ENCODE assay signal across 15 cellular contexts in the genomic region with DNA sequence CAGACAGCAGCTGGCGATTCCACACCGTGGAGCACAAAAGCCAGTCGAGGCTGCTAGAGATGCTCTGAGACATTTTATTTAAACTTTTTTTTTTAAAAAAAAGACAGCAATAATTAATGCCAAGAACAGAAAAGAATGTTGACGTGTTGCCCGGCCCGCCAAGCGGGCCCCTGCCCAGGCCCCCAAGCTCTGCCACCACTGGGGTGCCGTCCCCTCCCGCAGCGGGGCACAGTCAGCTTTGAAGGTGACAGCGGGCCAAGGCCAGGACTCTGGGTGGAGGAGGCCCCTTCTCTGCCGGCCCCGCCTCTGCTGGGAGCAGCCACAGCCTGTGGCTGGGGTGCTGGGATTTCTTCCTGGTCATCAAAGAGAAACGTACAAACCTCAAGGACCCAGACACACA. TPM values are rescaled to one million over a fixed set of nuclear protein-coding genes. Genes with fewer than 3 reads are reported as not detected.
A peak's percentile ranks its signal among the peaks of the same experiment; 100 is the strongest.
DNase-seq lines count a peak whose midpoint lies in the region; ATAC-seq, FAIRE-seq and TF ChIP-seq lines count a peak whose summit lies in the region.
"Had no signal": no experiment of that assay in that cellular context is flagged by ENCODE, and none has a peak within 500 bp of the region (broad histone marks: within the 10 kb centered on the region; RNA-seq: fewer than 3 reads in every experiment).

No MANE protein-coding gene starts in this region.

- TF ChIP-seq POLR2A in K562 (conservative IDR thresholded peaks at IDR 0.05) (no peak), gastrocnemius medialis (IDR thresholded peaks at IDR 0.05) (no peak)

- H4K8ac ChIP-seq in trophoblast cell (ENCODE audit: low read depth, low read length) = no peak overlapping the region

- FAIRE-seq in K562 (lab: Jason Lieb, UNC) = no peak
- FAIRE-seq: A549 had no signal

- H2AFZ ChIP-seq in K562 (ENCODE audit: low read depth, low read length) = no peak overlapping the region
- no peak overlapping the region for H2AFZ ChIP-seq in trophoblast cell (ENCODE audit: insufficient read depth, low read length, poor library complexity)

- H3K27me3 Mint-ChIP-seq in CD4-positive, CD25-positive, alpha-beta regulatory T cell = no peaks in the 10 kb centered on the region

- POLR2A ChIA-PET in K562 (lab: Yijun Ruan, JAX) = interaction anchor here (0.7 to 1.0 kb wide), 3 partner anchors 9 to 181 kb away, joined by 3 read pairs; no protein-coding TSS in a partner anchor

- H3K79me1 ChIP-seq in trophoblast cell (ENCODE audit: low read length) = no peaks in the 10 kb centered on the region

- H3K4me3 ChIP-seq in BLaER1 treated with 17β-estradiol and CSF1 and Interleukin-3, amounts not matched to agents 10 nM and 100 nM = no peak overlapping the region
- no peak overlapping the region for H3K4me3 ChIP-seq in CD4-positive, CD25-positive, alpha-beta regulatory T cell (ENCODE audit: low read depth, low read length)
- H3K4me3 ChIP-seq in K562 (no peak overlapping the region), gastrocnemius medialis (no peak overlapping the region), trophoblast cell (ENCODE audit: low read depth, low read length) (no peak overlapping the region)
- H3K4me3 ChIP-seq: A549 had no signal

- H4K91ac ChIP-seq in trophoblast cell (ENCODE audit: low read depth, low read length) = no peak overlapping the region

- H3K14ac ChIP-seq in trophoblast cell (ENCODE audit: low read length) = no peak overlapping the region

- intact Hi-C loops in K562 (cut with micrococcal nuclease) = no loop called here
- intact Hi-C loops in gastrocnemius medialis (cut with DNase I; ENCODE audit: low total_unique reads) = no loop called here

- peak overlapping the region in 6 of 11 experiments; percentile 12 to 33 (median 19); a peak in 6 of 22 replicates for H3K9ac ChIP-seq in BLaER1 treated with 17β-estradiol and CSF1 and Interleukin-3, amounts not matched to agents 10 nM and 100 nM
- H3K9ac ChIP-seq in K562 (ENCODE audit: insufficient read depth in 1 of 2, low read depth in 2 of 2, low read length in 2 of 2) (peak overlapping the region in 1 of 2 experiments; percentile 20; a peak in 1 of 4 replicates), trophoblast cell (ENCODE audit: low read length) (no peak overlapping the region)

- H2BK12ac ChIP-seq in trophoblast cell (ENCODE audit: low read length) = no peak overlapping the region

- H3K27me3 ChIP-seq in BLaER1 treated with 17β-estradiol and CSF1 and Interleukin-3, amounts not matched to agents 10 nM and 100 nM = no peaks in the 10 kb centered on the region
- no peaks in the 10 kb centered on the region for H3K27me3 ChIP-seq in CD4-positive, CD25-positive, alpha-beta regulatory T cell (ENCODE audit: control insufficient read depth, insufficient read depth, low read length)
- H3K27me3 ChIP-seq in K562 (ENCODE audit: control insufficient read depth in 2 of 2, insufficient read depth in 2 of 2, low read length in 2 of 2) = no peaks in the 10 kb centered on the region
- no peaks in the 10 kb centered on the region for H3K27me3 ChIP-seq in gastrocnemius medialis
- no peaks in the 10 kb centered on the region for H3K27me3 ChIP-seq in trophoblast cell (ENCODE audit: insufficient read depth, low read length)

- peak overlapping the region in 5 of 11 experiments; percentile 5 to 100 (median 92); a peak in 3 of 22 replicates for H3K4me2 ChIP-seq in BLaER1 treated with 17β-estradiol and CSF1 and Interleukin-3, amounts not matched to agents 10 nM and 100 nM
- H3K4me2 ChIP-seq in K562 (ENCODE audit: insufficient read depth, low read length) = no peak overlapping the region
- H3K4me2 ChIP-seq in trophoblast cell (ENCODE audit: low read length) = no peak overlapping the region
- H3K4me2 ChIP-seq: A549 had no signal

- no peak overlapping the region for H3K18ac ChIP-seq in trophoblast cell (ENCODE audit: low read length)

- H3K9me3 Mint-ChIP-seq in CD4-positive, CD25-positive, alpha-beta regulatory T cell = peaks cover 0 to 2% (median 0%) of the 10 kb centered on the region in 7 donors

- CTCF ChIA-PET in K562 (lab: Yijun Ruan, JAX; ENCODE audit: low intra/inter-chr PET ratio) = no interaction called here

- H3K23ac ChIP-seq in trophoblast cell (ENCODE audit: low read length) = no peak overlapping the region

- no peak overlapping the region for H2BK5ac ChIP-seq in trophoblast cell (ENCODE audit: low read depth, low read length, poor library complexity)

- peaks cover 63 to 99% (median 80%) of the 10 kb centered on the region in 10 experiments for H3K4me1 ChIP-seq in BLaER1 treated with 17β-estradiol and CSF1 and Interleukin-3, amounts not matched to agents 10 nM and 100 nM
- peaks cover 69% of the 10 kb centered on the region for H3K4me1 ChIP-seq in CD4-positive, CD25-positive, alpha-beta regulatory T cell (ENCODE audit: control insufficient read depth, insufficient read depth, low read length, poor library complexity, severe bottlenecking)
- H3K4me1 ChIP-seq in K562 (replicated peaks in 1 of 2; ENCODE audit: control insufficient read depth in 2 of 2, insufficient read depth in 2 of 2, low read length in 2 of 2) (peaks cover 14 to 85% of the 10 kb centered on the region in 2 experiments), gastrocnemius medialis (peaks cover 10 to 12% of the 10 kb centered on the region in 2 donors), trophoblast cell (ENCODE audit: control insufficient read depth in 1 of 2, insufficient read depth in 2 of 2, low read length in 2 of 2) (no peaks in the 10 kb centered on the region)
- H3K4me1 ChIP-seq: A549 had no signal

- no peak for DNase-seq in CD4-positive, CD25-positive, alpha-beta regulatory T cell
- DNase-seq in K562 (ENCODE audit: extremely low read depth in 1 of 4, low spot score in 3 of 4) (no peak), gastrocnemius medialis (no peak), AML-193 (lab: John Stamatoyannopoulos, UW) (no peak), superior temporal gyrus (ENCODE audit: extremely low spot score) (no peak), trophoblast cell (no peak)
- DNase-seq: Calu3, DMS 273 treated with DMSO at 0.1 percent for 48 hours, IMR-90 had no signal

- 80% methylated on average over 13 of the region's 14 CpGs for WGBS in K562 (ENCODE audit: insufficient coverage, low coverage, missing lambda C conversion rate)
- no CpG with 5 or more reads among the region's 14 CpGs for WGBS in trophoblast cell (ENCODE audit: extremely low coverage, insufficient coverage, insufficient read length)

- TF ChIP-seq CTCF in K562 (IDR thresholded peaks at IDR 0.05 in 2 of 3, conservative IDR thresholded peaks at IDR 0.05 in 1 of 3; ENCODE audit: insufficient read depth in 2 of 3, low read depth in 1 of 3, low read length in 3 of 3) = no peak
- TF ChIP-seq CTCF in gastrocnemius medialis (IDR thresholded peaks at IDR 0.05 in 4 of 5, conservative IDR thresholded peaks at IDR 0.05 in 1 of 5) = no peak

- no peak overlapping the region for H2AK5ac ChIP-seq in trophoblast cell (ENCODE audit: low read length)

- no peaks in the 10 kb centered on the region for H3K9me1 ChIP-seq in K562 (ENCODE audit: control insufficient read depth, insufficient read depth, low read length)

- TF ChIP-seq RAD21 in K562 (CRISPR knock-in tag; conservative IDR thresholded peaks at IDR 0.05 in 1 of 2, IDR thresholded peaks at IDR 0.05 in 1 of 2) = no peak

- BruUV-seq in K562 (replicated peaks; lab: Mats Ljungman, UMichigan) = no TSS peak

- H4K20me1 ChIP-seq in BLaER1 treated with 17β-estradiol and CSF1 and Interleukin-3, amounts not matched to agents 10 nM and 100 nM = peaks cover 6 to 46% (median 15%) of the 10 kb centered on the region in 11 experiments; a peak in 14 of 22 replicates
- no peaks in the 10 kb centered on the region for H4K20me1 ChIP-seq in K562 (replicated peaks; ENCODE audit: control insufficient read depth, insufficient read depth, low read length)

- H3K27ac Mint-ChIP-seq in CD4-positive, CD25-positive, alpha-beta regulatory T cell = no peak overlapping the region

- H3K4ac ChIP-seq in trophoblast cell (ENCODE audit: low read depth, low read length) = no peak overlapping the region

- H3K36me3 Mint-ChIP-seq in CD4-positive, CD25-positive, alpha-beta regulatory T cell = peaks cover 3% of the 10 kb centered on the region

- H3K9me3 ChIP-seq in BLaER1 treated with 17β-estradiol and CSF1 and Interleukin-3, amounts not matched to agents 10 nM and 100 nM (replicated peaks in 1 of 11) = no peaks in the 10 kb centered on the region
- no peaks in the 10 kb centered on the region for H3K9me3 ChIP-seq in CD4-positive, CD25-positive, alpha-beta regulatory T cell (ENCODE audit: control insufficient read depth in 2 of 2, low read length in 2 of 2)
- no peaks in the 10 kb centered on the region for H3K9me3 ChIP-seq in K562 (replicated peaks; ENCODE audit: control insufficient read depth, insufficient read depth, low read depth, low read length)
- no peaks in the 10 kb centered on the region for H3K9me3 ChIP-seq in gastrocnemius medialis
- H3K9me3 ChIP-seq in trophoblast cell (ENCODE audit: insufficient read depth, low read depth, low read length) = peaks cover 2% of the 10 kb centered on the region
- H3K9me3 ChIP-seq: A549 had no signal

- no peak overlapping the region for H4K12ac ChIP-seq in trophoblast cell (ENCODE audit: low read depth, low read length)

- H3K36me3 ChIP-seq in BLaER1 treated with 17β-estradiol and CSF1 and Interleukin-3, amounts not matched to agents 10 nM and 100 nM = peaks cover 6 to 60% (median 46%) of the 10 kb centered on the region in 11 experiments; a peak in 21 of 22 replicates
- H3K36me3 ChIP-seq in CD4-positive, CD25-positive, alpha-beta regulatory T cell (ENCODE audit: control insufficient read depth, insufficient read depth, low read length) = peaks cover 37% of the 10 kb centered on the region
- H3K36me3 ChIP-seq in K562 (ENCODE audit: control insufficient read depth, insufficient read depth, low read length) (peaks cover 54% of the 10 kb centered on the region; the same call in 1 of the 3 replicates), gastrocnemius medialis (peaks cover 0 to 32% of the 10 kb centered on the region in 2 donors), trophoblast cell (ENCODE audit: control insufficient read depth in 1 of 2, insufficient read depth in 2 of 2, low read length in 2 of 2) (peaks cover 25 to 29% of the 10 kb centered on the region in 2 experiments)

- no peak for TF ChIP-seq EP300 in K562 (IDR thresholded peaks at IDR 0.05; ENCODE audit: low read length)

- peak overlapping the region in 1 of 4 donors; percentile 38 for H3K4me3 Mint-ChIP-seq in CD4-positive, CD25-positive, alpha-beta regulatory T cell

- no peak overlapping the region for H2BK120ac ChIP-seq in trophoblast cell (ENCODE audit: insufficient read depth, low read length, poor library complexity)

- in situ Hi-C loops in K562 (cut with MboI) (no loop called here), gastrocnemius medialis (cut with MboI; ENCODE audit: low sequenced_read_pairs in 4 of 4) (no loop called here)

- peak overlapping the region in 1 of 11 experiments; percentile 31; a peak in 1 of 22 replicates for H3K27ac ChIP-seq in BLaER1 treated with 17β-estradiol and CSF1 and Interleukin-3, amounts not matched to agents 10 nM and 100 nM
- H3K27ac ChIP-seq in CD4-positive, CD25-positive, alpha-beta regulatory T cell (ENCODE audit: insufficient read depth, low read length, poor library complexity, severe bottlenecking) = peak overlapping the region; percentile 5
- no peak overlapping the region for H3K27ac ChIP-seq in K562 (ENCODE audit: extremely low read depth, low read depth, low read length)
- H3K27ac ChIP-seq in gastrocnemius medialis = peak overlapping the region in 3 of 4 donors; percentile 66 to 75 (median 68)
- H3K27ac ChIP-seq in trophoblast cell (ENCODE audit: low read depth, low read length) = no peak overlapping the region
- H3K27ac ChIP-seq: A549 had no signal

- H3K4me1 Mint-ChIP-seq in CD4-positive, CD25-positive, alpha-beta regulatory T cell = peaks cover 0 to 63% (median 15%) of the 10 kb centered on the region in 4 donors

- no peak for ATAC-seq in CD4-positive, CD25-positive, alpha-beta regulatory T cell (ENCODE audit: low read depth in 2 of 2)
- no peak for ATAC-seq in K562
- ATAC-seq in gastrocnemius medialis = no peak
- ATAC-seq: A549, HCT116 had no signal

- H3K79me2 ChIP-seq in K562 (ENCODE audit: control insufficient read depth, insufficient read depth, low read length) (peaks cover 5% of the 10 kb centered on the region), trophoblast cell (ENCODE audit: control insufficient read depth, insufficient read depth, low read length, poor library complexity) (no peaks in the 10 kb centered on the region)

RNA-seq across cellular contexts. Expression of gene RNF166, which starts 9.8 kb away (rescaled TPM):
- total RNA-seq in CD4-positive, CD25-positive, alpha-beta regulatory T cell = 420 TPM
- 100 to 1,000 TPM in 1 of 4 donors, 10 to 100 TPM in 3; 63.6 to 118 (median 97.3) TPM for polyA plus RNA-seq in CD4-positive, CD25-positive, alpha-beta regulatory T cell
- 58.8 and 182 TPM in 2 replicates for total RNA-seq in K562 (2011; cell fraction: chromatin; rRNA removed; ENCODE audit: low replicate concordance)
- total RNA-seq in K562 (2011; cell fraction: nucleolus; rRNA removed) = 89.5 and 92.7 TPM in 2 replicates
- total RNA-seq in K562 (2011; cell fraction: nucleoplasm; rRNA removed) = 60.1 and 64.4 TPM in 2 replicates
- total RNA-seq in K562 (2014; rRNA removed) (46.9 and 61.6 TPM in 2 replicates), K562 (2014; rRNA removed; fragmentation: Illumina TruSeq; extraction: Trizol) (6.1 and 7.3 TPM in 2 replicates), K562 (2015; rRNA removed; fragmentation: Illumina TruSeq; extraction: Trizol) (19.5 and 22.3 TPM in 2 replicates), K562 (2021) (60.3 and 61.2 TPM in 2 replicates), gastrocnemius medialis (10 to 100 TPM; 22.9 to 32.5 (median 26.1) TPM)
- polyA plus RNA-seq in K562 (2011; rRNA removed) (26.5 and 37.4 TPM in 2 replicates), K562 (2014; fragmentation: Illumina TruSeq; extraction: Trizol) (12.7 and 27.9 TPM in 2 replicates), K562 (2014; fragmentation: Nextera tagmentation; extraction: Ambion mirVana) (under 1 TPM; 0.56 to 0.96 TPM), K562 (2014; rRNA removed) (59.4 and 65.6 TPM in 2 replicates)
- polyA plus RNA-seq in K562 (2011; cell fraction: cytosol; rRNA removed) = 37.8 and 90.9 TPM in 2 replicates
- 118 and 185 TPM in 2 replicates for polyA plus RNA-seq in K562 (2011; cell fraction: nucleus; rRNA removed)
- polyA plus RNA-seq in K562 (2012) = 23.8 and 39.8 TPM in 2 replicates
- polyA minus RNA-seq in K562 (2011; rRNA and poly(A)+ RNA removed) = 7.0 and 12.0 TPM in 2 replicates
- 41.2 and 44.5 TPM in 2 replicates for polyA minus RNA-seq in K562 (2011; cell fraction: cytosol; rRNA and poly(A)+ RNA removed)
- polyA minus RNA-seq in K562 (2011; cell fraction: nucleus; rRNA and poly(A)+ RNA removed) = 33.4 and 39.2 TPM in 2 replicates
- 8.7 and 8.8 TPM in 2 replicates for polyA plus RNA-seq in trophoblast cell (2013)

RNA-seq across cellular contexts. Expression of gene CTU2, which starts 9.9 kb away (rescaled TPM):
- 26.0 TPM for total RNA-seq in CD4-positive, CD25-positive, alpha-beta regulatory T cell
- polyA plus RNA-seq in CD4-positive, CD25-positive, alpha-beta regulatory T cell = 10 to 100 TPM; 11.8 to 14.0 (median 12.6) TPM
- total RNA-seq in K562 (2011; cell fraction: chromatin; rRNA removed; ENCODE audit: low replicate concordance) = 45.3 and 159 TPM in 2 replicates
- 114 and 148 TPM in 2 replicates for total RNA-seq in K562 (2011; cell fraction: nucleolus; rRNA removed)
- 48.7 and 66.7 TPM in 2 replicates for total RNA-seq in K562 (2011; cell fraction: nucleoplasm; rRNA removed)
- total RNA-seq in K562 (2014; rRNA removed) = 55.4 and 68.9 TPM in 2 replicates
- total RNA-seq in K562 (2014; rRNA removed; fragmentation: Illumina TruSeq; extraction: Trizol) = 7.2 and 11.9 TPM in 2 replicates
- total RNA-seq in K562 (2015; rRNA removed; fragmentation: Illumina TruSeq; extraction: Trizol) = 41.1 and 49.2 TPM in 2 replicates
- 105 and 106 TPM in 2 replicates for total RNA-seq in K562 (2021)
- polyA plus RNA-seq in K562 (2011; rRNA removed) = 23.2 and 30.1 TPM in 2 replicates
- polyA plus RNA-seq in K562 (2011; cell fraction: cytosol; rRNA removed) = 40.2 and 96.8 TPM in 2 replicates
- polyA plus RNA-seq in K562 (2011; cell fraction: nucleus; rRNA removed) = 102 and 136 TPM in 2 replicates
- polyA plus RNA-seq in K562 (2012) = 34.1 and 51.7 TPM in 2 replicates
- polyA plus RNA-seq in K562 (2014; fragmentation: Illumina TruSeq; extraction: Trizol) = 17.7 and 46.9 TPM in 2 replicates
- 1 to 10 TPM; 1.3 to 3.0 TPM for polyA plus RNA-seq in K562 (2014; fragmentation: Nextera tagmentation; extraction: Ambion mirVana)
- 63.4 and 76.6 TPM in 2 replicates for polyA plus RNA-seq in K562 (2014; rRNA removed)
- polyA minus RNA-seq in K562 (2011; rRNA and poly(A)+ RNA removed) = 9.4 and 14.4 TPM in 2 replicates
- polyA minus RNA-seq in K562 (2011; cell fraction: cytosol; rRNA and poly(A)+ RNA removed) = 48.0 and 51.1 TPM in 2 replicates
- polyA minus RNA-seq in K562 (2011; cell fraction: nucleus; rRNA and poly(A)+ RNA removed) = 40.7 and 44.1 TPM in 2 replicates
- total RNA-seq in gastrocnemius medialis = 10 to 100 TPM; 11.1 to 17.7 (median 14.1) TPM
- polyA plus RNA-seq in trophoblast cell (2013) = 25.4 and 28.4 TPM in 2 replicates

RNA-seq across cellular contexts. Expression of gene SNAI3, which starts 10.1 kb away (rescaled TPM):
- total RNA-seq in CD4-positive, CD25-positive, alpha-beta regulatory T cell = 10.4 TPM
- polyA plus RNA-seq in CD4-positive, CD25-positive, alpha-beta regulatory T cell = 10 to 100 TPM; 13.5 to 17.4 (median 16.5) TPM
- total RNA-seq in K562 (2011; cell fraction: chromatin; rRNA removed; ENCODE audit: low replicate concordance) = 0.79 and 2.9 TPM in 2 replicates
- total RNA-seq in K562 (2011; cell fraction: nucleolus; rRNA removed) = 3.2 and 3.7 TPM in 2 replicates
- total RNA-seq in K562 (2011; cell fraction: nucleoplasm; rRNA removed) = 0.95 and 1.1 TPM in 2 replicates
- 2.7 and 4.1 TPM in 2 replicates for total RNA-seq in K562 (2014; rRNA removed)
- total RNA-seq in K562 (2014; rRNA removed; fragmentation: Illumina TruSeq; extraction: Trizol) = 0.15 and 0.19 TPM in 2 replicates
- 0.72 and 0.87 TPM in 2 replicates for total RNA-seq in K562 (2015; rRNA removed; fragmentation: Illumina TruSeq; extraction: Trizol)
- 2.5 and 3.1 TPM in 2 replicates for total RNA-seq in K562 (2021)
- polyA plus RNA-seq in K562 (2011; rRNA removed) = 0.88 and 3.0 TPM in 2 replicates
- 3.2 and 5.5 TPM in 2 replicates for polyA plus RNA-seq in K562 (2011; cell fraction: cytosol; rRNA removed)
- polyA plus RNA-seq in K562 (2011; cell fraction: nucleus; rRNA removed) = 2.9 and 3.8 TPM in 2 replicates
- 0.95 and 1.2 TPM in 2 replicates for polyA plus RNA-seq in K562 (2012)
- polyA plus RNA-seq in K562 (2014; fragmentation: Illumina TruSeq; extraction: Trizol) = 0.70 and 1.9 TPM in 2 replicates
- polyA plus RNA-seq in K562 (2014; fragmentation: Nextera tagmentation; extraction: Ambion mirVana) = under 1 TPM in 1 of 2 experiments, not detected in 1; 0.04 TPM
- polyA plus RNA-seq in K562 (2014; rRNA removed) = 1.5 and 2.1 TPM in 2 replicates
- 0.42 and 0.87 TPM in 2 replicates for polyA minus RNA-seq in K562 (2011; rRNA and poly(A)+ RNA removed)
- polyA minus RNA-seq in K562 (2011; cell fraction: cytosol; rRNA and poly(A)+ RNA removed) = 1.9 and 3.5 TPM in 2 replicates
- 1.5 and 2.3 TPM in 2 replicates for polyA minus RNA-seq in K562 (2011; cell fraction: nucleus; rRNA and poly(A)+ RNA removed)
- total RNA-seq in gastrocnemius medialis = 1 to 10 TPM; 1.2 to 2.2 (median 1.6) TPM
- polyA plus RNA-seq in trophoblast cell (2013) = 0.27 and 0.31 TPM in 2 replicates
- total RNA-seq: Daoy, IMR-90 had no signal
- polyA plus RNA-seq: A549, BJ had no signal

RNA-seq across cellular contexts. Expression of gene MVD, which starts 33.5 kb away (rescaled TPM):
- 59.7 TPM for total RNA-seq in CD4-positive, CD25-positive, alpha-beta regulatory T cell
- polyA plus RNA-seq in CD4-positive, CD25-positive, alpha-beta regulatory T cell = 10 to 100 TPM; 19.6 to 27.8 (median 21.9) TPM
- total RNA-seq in K562 (2011; cell fraction: chromatin; rRNA removed; ENCODE audit: low replicate concordance) = 321 and 787 TPM in 2 replicates
- 569 and 688 TPM in 2 replicates for total RNA-seq in K562 (2011; cell fraction: nucleolus; rRNA removed)
- 436 and 479 TPM in 2 replicates for total RNA-seq in K562 (2011; cell fraction: nucleoplasm; rRNA removed)
- total RNA-seq in K562 (2014; rRNA removed) (89.2 and 121 TPM in 2 replicates), K562 (2014; rRNA removed; fragmentation: Illumina TruSeq; extraction: Trizol) (17.6 and 26.6 TPM in 2 replicates), K562 (2015; rRNA removed; fragmentation: Illumina TruSeq; extraction: Trizol) (45.3 and 45.5 TPM in 2 replicates), K562 (2021) (126 and 141 TPM in 2 replicates), gastrocnemius medialis (10 to 100 TPM in 3 of 4 donors, 1 to 10 TPM in 1; 9.0 to 16.3 (median 13.4) TPM)
- polyA plus RNA-seq in K562 (2011; rRNA removed) (53.9 and 168 TPM in 2 replicates), K562 (2014; fragmentation: Illumina TruSeq; extraction: Trizol) (32.9 and 65.4 TPM in 2 replicates), K562 (2014; fragmentation: Nextera tagmentation; extraction: Ambion mirVana) (10 to 100 TPM; 12.2 to 15.4 TPM), K562 (2014; rRNA removed) (65.6 and 82.5 TPM in 2 replicates)
- 114 and 126 TPM in 2 replicates for polyA plus RNA-seq in K562 (2011; cell fraction: cytosol; rRNA removed)
- 587 and 718 TPM in 2 replicates for polyA plus RNA-seq in K562 (2011; cell fraction: nucleus; rRNA removed)
- polyA plus RNA-seq in K562 (2012) = 111 and 112 TPM in 2 replicates
- 19.0 and 22.9 TPM in 2 replicates for polyA minus RNA-seq in K562 (2011; rRNA and poly(A)+ RNA removed)
- 57.7 and 136 TPM in 2 replicates for polyA minus RNA-seq in K562 (2011; cell fraction: cytosol; rRNA and poly(A)+ RNA removed)
- polyA minus RNA-seq in K562 (2011; cell fraction: nucleus; rRNA and poly(A)+ RNA removed) = 78.2 and 151 TPM in 2 replicates
- polyA plus RNA-seq in trophoblast cell (2013) = 102 and 109 TPM in 2 replicates

RNA-seq across cellular contexts. Expression of gene CYBA, which starts 45.6 kb away (rescaled TPM):
- 351 TPM for total RNA-seq in CD4-positive, CD25-positive, alpha-beta regulatory T cell
- polyA plus RNA-seq in CD4-positive, CD25-positive, alpha-beta regulatory T cell = 100 to 1,000 TPM; 707 to 964 (median 782) TPM
- 136 and 579 TPM in 2 replicates for total RNA-seq in K562 (2011; cell fraction: chromatin; rRNA removed; ENCODE audit: low replicate concordance)
- total RNA-seq in K562 (2011; cell fraction: nucleolus; rRNA removed) = 819 and 943 TPM in 2 replicates
- total RNA-seq in K562 (2011; cell fraction: nucleoplasm; rRNA removed) = 427 and 435 TPM in 2 replicates
- 683 and 757 TPM in 2 replicates for total RNA-seq in K562 (2014; rRNA removed)
- total RNA-seq in K562 (2014; rRNA removed; fragmentation: Illumina TruSeq; extraction: Trizol) = 44.5 and 72.5 TPM in 2 replicates
- total RNA-seq in K562 (2015; rRNA removed; fragmentation: Illumina TruSeq; extraction: Trizol) = 196 and 239 TPM in 2 replicates
- total RNA-seq in K562 (2021) = 384 and 422 TPM in 2 replicates
- polyA plus RNA-seq in K562 (2011; rRNA removed) = 93.0 and 157 TPM in 2 replicates
- polyA plus RNA-seq in K562 (2011; cell fraction: cytosol; rRNA removed) = 366 and 963 TPM in 2 replicates
- polyA plus RNA-seq in K562 (2011; cell fraction: nucleus; rRNA removed) = 349 and 566 TPM in 2 replicates
- 346 and 377 TPM in 2 replicates for polyA plus RNA-seq in K562 (2012)
- polyA plus RNA-seq in K562 (2014; fragmentation: Illumina TruSeq; extraction: Trizol) = 63.5 and 240 TPM in 2 replicates
- under 1 TPM; 0.34 to 0.45 TPM for polyA plus RNA-seq in K562 (2014; fragmentation: Nextera tagmentation; extraction: Ambion mirVana)
- polyA plus RNA-seq in K562 (2014; rRNA removed) = 519 and 579 TPM in 2 replicates
- polyA minus RNA-seq in K562 (2011; rRNA and poly(A)+ RNA removed) = 40.1 and 80.4 TPM in 2 replicates
- polyA minus RNA-seq in K562 (2011; cell fraction: cytosol; rRNA and poly(A)+ RNA removed) = 249 and 254 TPM in 2 replicates
- polyA minus RNA-seq in K562 (2011; cell fraction: nucleus; rRNA and poly(A)+ RNA removed) = 78.6 and 83.5 TPM in 2 replicates
- 10 to 100 TPM in 3 of 4 donors, 1 to 10 TPM in 1; 5.1 to 33.2 (median 28.7) TPM for total RNA-seq in gastrocnemius medialis
- 218 TPM in 2 replicates for polyA plus RNA-seq in trophoblast cell (2013)
- total RNA-seq: H4 had no signal

Comparison
In these comparisons a context has a peak if more than half of its experiments do, and no peak if none do; other contexts are left out.
1. H3K27ac ChIP-seq: peak in CD4-positive, CD25-positive, alpha-beta regulatory T cell (single experiment) and gastrocnemius medialis (3 of 4); none in K562 (single experiment) and trophoblast cell (single experiment).